Comparison of ENCODE assay signal across 8 cellular contexts in the genomic region with DNA sequence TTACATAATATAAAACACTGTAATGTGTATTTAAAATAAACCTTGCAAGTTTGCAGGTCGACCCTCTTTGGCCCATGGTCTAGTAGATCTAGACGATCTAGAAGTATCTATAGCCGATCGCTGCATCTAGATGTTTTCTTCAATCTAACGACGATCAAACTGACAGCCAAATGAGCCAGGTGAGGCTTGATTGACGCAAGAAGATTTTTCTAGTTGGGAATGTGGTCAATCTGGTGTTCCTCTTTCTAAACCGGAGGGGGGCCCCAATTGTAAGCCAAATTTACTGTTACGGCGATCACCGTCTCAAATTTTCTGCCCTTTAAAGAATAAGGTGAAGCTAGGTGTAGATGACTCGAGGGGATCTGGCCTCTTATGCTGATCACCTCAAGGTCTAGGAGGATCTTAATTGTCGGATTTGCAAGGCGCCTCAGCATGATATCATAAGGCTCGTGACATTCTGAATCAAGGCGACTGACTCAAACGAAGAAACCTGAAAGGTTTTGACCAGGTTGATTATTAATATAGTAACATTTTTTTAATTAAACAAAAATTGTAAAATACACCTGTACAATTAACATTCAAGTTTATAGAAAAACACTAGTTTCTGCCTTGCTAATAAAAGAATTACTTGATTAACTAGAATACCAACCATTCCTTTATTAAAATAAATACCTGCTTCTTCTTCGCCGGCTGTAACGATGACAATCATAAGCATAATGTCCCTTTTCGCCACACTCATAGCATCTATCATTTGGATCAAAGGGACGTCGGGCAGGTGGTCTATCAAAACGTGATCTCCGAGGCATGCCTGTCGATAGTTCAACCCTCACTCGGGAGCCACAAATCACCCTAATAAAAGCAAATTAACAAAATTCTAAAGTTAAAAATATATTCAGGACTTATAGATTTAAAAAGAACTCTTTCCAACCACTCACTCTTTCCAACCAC. TPM values are rescaled to one million over a fixed set of nuclear protein-coding genes. Genes with fewer than 3 reads are reported as not detected.
DNase-seq lines count a peak whose midpoint lies in the region; ATAC-seq, FAIRE-seq and TF ChIP-seq lines count a peak whose summit lies in the region.

No MANE protein-coding gene starts in this region.

- no peaks in the 10 kb centered on the region for H3K9me3 Mint-ChIP-seq in activated naive CD4-positive, alpha-beta T cell treated with anti-CD3 and anti-CD28 coated beads, Interleukin-2, amount 50 U/mL, for 24 hours
- H3K9me3 Mint-ChIP-seq in activated naive CD8-positive, alpha-beta T cell treated with anti-CD3 and anti-CD28 coated beads for 36 hours: peaks cover 3% of the 10 kb centered on the region
- no peaks in the 10 kb centered on the region for H3K9me3 Mint-ChIP-seq in type B pancreatic cell

- TF ChIP-seq RAD21 in HepG2 (CRISPR knock-in tag; IDR thresholded peaks at IDR 0.05): no peak

- no peaks in the 10 kb centered on the region for H3K27me3 Mint-ChIP-seq in activated naive CD4-positive, alpha-beta T cell treated with anti-CD3 and anti-CD28 coated beads, Interleukin-2, amount 50 U/mL, for 24 hours
- H3K27me3 Mint-ChIP-seq in activated naive CD8-positive, alpha-beta T cell treated with anti-CD3 and anti-CD28 coated beads for 36 hours: peaks cover 11% of the 10 kb centered on the region
- H3K27me3 Mint-ChIP-seq in type B pancreatic cell: peaks cover 4% of the 10 kb centered on the region

- peaks cover 61% of the 10 kb centered on the region for H4K20me1 ChIP-seq in HepG2 (ENCODE audit: insufficient read depth, low read length)

- H3K27ac Mint-ChIP-seq in activated naive CD4-positive, alpha-beta T cell treated with anti-CD3 and anti-CD28 coated beads, Interleukin-2, amount 50 U/mL, for 24 hours: peak overlapping the region; percentile 93
- H3K27ac Mint-ChIP-seq in activated naive CD8-positive, alpha-beta T cell treated with anti-CD3 and anti-CD28 coated beads for 36 hours: peak overlapping the region; percentile 100
- peak overlapping the region; percentile 58 for H3K27ac Mint-ChIP-seq in type B pancreatic cell

- H3K36me3 Mint-ChIP-seq in activated naive CD4-positive, alpha-beta T cell treated with anti-CD3 and anti-CD28 coated beads, Interleukin-2, amount 50 U/mL, for 24 hours: peaks cover 53% of the 10 kb centered on the region
- H3K36me3 Mint-ChIP-seq in activated naive CD8-positive, alpha-beta T cell treated with anti-CD3 and anti-CD28 coated beads for 36 hours: peaks cover 68% of the 10 kb centered on the region
- peaks cover 61% of the 10 kb centered on the region for H3K36me3 Mint-ChIP-seq in type B pancreatic cell

- peak overlapping the region; percentile 13 for H2AFZ ChIP-seq in HepG2 (ENCODE audit: low read length)

- 82% methylated on average over 27 of the region's 27 CpGs for WGBS in HepG2 (ENCODE audit: low lambda C conversion rate)

- TF ChIP-seq CTCF in HepG2 (CRISPR knock-in tag; IDR thresholded peaks at IDR 0.05) (no peak), type B pancreatic cell (conservative IDR thresholded peaks at IDR 0.05) (no peak)

- TF ChIP-seq EP300 in HepG2 (IDR thresholded peaks at IDR 0.05; ENCODE audit: low read depth in 2 of 2, low read length in 2 of 2) (no peak), HepG2 (CRISPR knock-in tag; IDR thresholded peaks at IDR 0.05; ENCODE audit: borderline replicate concordance) (no peak)

- FAIRE-seq in HepG2 (lab: Jason Lieb, UNC): no peak

- H3K4me1 Mint-ChIP-seq in activated naive CD4-positive, alpha-beta T cell treated with anti-CD3 and anti-CD28 coated beads, Interleukin-2, amount 50 U/mL, for 24 hours: peaks cover 70% of the 10 kb centered on the region
- peaks cover 65% of the 10 kb centered on the region for H3K4me1 Mint-ChIP-seq in activated naive CD8-positive, alpha-beta T cell treated with anti-CD3 and anti-CD28 coated beads for 36 hours
- H3K4me1 Mint-ChIP-seq in type B pancreatic cell (ENCODE audit: unreplicated experiment): peaks cover 41% of the 10 kb centered on the region

- H3K36me3 ChIP-seq in HepG2 (replicated peaks in 1 of 2; ENCODE audit: control insufficient read depth in 1 of 2, insufficient read depth in 2 of 2, low read length in 2 of 2): peaks cover 15 to 50% of the 10 kb centered on the region in 2 experiments

- intact Hi-C loops in HepG2 (cut with micrococcal nuclease; ENCODE audit: unreplicated experiment): loop anchor here (10.0 kb wide), 1 partner anchor 86 kb away; no protein-coding TSS in a partner anchor

- peaks cover 80% of the 10 kb centered on the region for H3K4me1 ChIP-seq in HepG2 (ENCODE audit: insufficient read depth, low read length)

- BruUV-seq in HepG2 (replicated peaks; lab: Mats Ljungman, UMichigan): no TSS peak

- peak overlapping the region; percentile 97 for H3K4me3 Mint-ChIP-seq in activated naive CD4-positive, alpha-beta T cell treated with anti-CD3 and anti-CD28 coated beads, Interleukin-2, amount 50 U/mL, for 24 hours
- peak overlapping the region; percentile 99 for H3K4me3 Mint-ChIP-seq in activated naive CD8-positive, alpha-beta T cell treated with anti-CD3 and anti-CD28 coated beads for 36 hours
- peak overlapping the region; percentile 100 for H3K4me3 Mint-ChIP-seq in type B pancreatic cell

- H3K79me2 ChIP-seq in HepG2 (ENCODE audit: insufficient read depth, low read length): peaks cover 67% of the 10 kb centered on the region

- DNase-seq in activated naive CD4-positive, alpha-beta T cell (lab: John Stamatoyannopoulos, UW): no peak
- no peak for DNase-seq in activated naive CD8-positive, alpha-beta T cell treated with anti-CD3 and anti-CD28 coated beads for 36 hours
- DNase-seq in HepG2 (ENCODE audit: low spot score): no peak
- DNase-seq in type B pancreatic cell (ENCODE audit: extremely low spot score, unreplicated experiment): no peak

- POLR2A ChIA-PET in HepG2 (lab: Yijun Ruan, JAX): interaction anchor here (0.6 to 1.9 kb wide), 2 partner anchors 11 to 17 kb away, joined by 3 to 6 read pairs; no protein-coding TSS in a partner anchor

- in situ Hi-C loops in HepG2 (cut with HindIII; ENCODE audit: extremely low pct_ligation_motif_present, low pct_unique_long_range_greater_than_20kb): loop anchor here (25.0 kb wide), 1 partner anchor 437 kb away; no protein-coding TSS in a partner anchor

- peak overlapping the region; percentile 83 to 94 (median 85) for H3K4me3 ChIP-seq in HepG2 (replicated peaks in 1 of 3; ENCODE audit: insufficient read depth in 1 of 3, low read depth in 2 of 3, low read length in 3 of 3)

- ATAC-seq in HepG2 (no peak), HG02571 (IDR thresholded peaks at IDR 0.05; ENCODE audit: unreplicated experiment) (no peak), GM18868 (IDR thresholded peaks at IDR 0.05; ENCODE audit: unreplicated experiment) (no peak), HG03460 (IDR thresholded peaks at IDR 0.05; ENCODE audit: unreplicated experiment) (no peak)

- no peaks in the 10 kb centered on the region for H3K9me3 ChIP-seq in HepG2 (ENCODE audit: low read length)

- H3K27ac ChIP-seq in HepG2 (ENCODE audit: extremely low read length, insufficient read depth, low read length): no peak overlapping the region

- no peaks in the 10 kb centered on the region; a peak in 1 of 5 replicates for H3K27me3 ChIP-seq in HepG2 (ENCODE audit: control insufficient read depth in 1 of 2, insufficient read depth in 2 of 2, low read length in 2 of 2)

- no peak for TF ChIP-seq POLR2A in HepG2 (IDR thresholded peaks at IDR 0.05; ENCODE audit: insufficient read depth in 1 of 2, low read depth in 2 of 2, low read length in 2 of 2)

- peak overlapping the region; percentile 86 for H3K4me2 ChIP-seq in HepG2 (ENCODE audit: low read depth, low read length)

- peak overlapping the region; percentile 96 for H3K9ac ChIP-seq in HepG2 (ENCODE audit: insufficient read depth, low read depth, low read length)

- CTCF ChIA-PET in HepG2 (lab: Yijun Ruan, JAX; ENCODE audit: low intra/inter-chr PET ratio, low total read pairs): no interaction called here

RNA-seq across cellular contexts. Expression of gene SRSF7, which starts 2.0 kb away (rescaled TPM):
- 100 to 1,000 TPM; 381 to 392 TPM for total RNA-seq in activated naive CD8-positive, alpha-beta T cell treated with anti-CD3 and anti-CD28 coated beads for 36 hours
- 275 and 377 TPM in 2 replicates for total RNA-seq in HepG2 (2016; rRNA removed; fragmentation: Illumina TruSeq; extraction: Trizol)
- total RNA-seq in HepG2 (2016; cell fraction: cytosol; rRNA removed; fragmentation: Illumina TruSeq; extraction: Trizol; ENCODE audit: low read depth): 67.2 and 80.5 TPM in 2 replicates
- 285 and 392 TPM in 2 replicates for total RNA-seq in HepG2 (2016; cell fraction: insoluble cytoplasmic fraction; rRNA removed; fragmentation: Illumina TruSeq; extraction: Trizol)
- total RNA-seq in HepG2 (2016; cell fraction: membrane; rRNA removed; fragmentation: Illumina TruSeq; extraction: Trizol): 77.6 and 84.5 TPM in 2 replicates
- total RNA-seq in HepG2 (2016; cell fraction: nucleus; rRNA removed; fragmentation: Illumina TruSeq; extraction: Trizol): 186 and 191 TPM in 2 replicates
- polyA plus RNA-seq in HepG2 (2011; rRNA removed): 154 and 172 TPM in 2 replicates
- 76.4 and 98.0 TPM in 2 replicates for polyA plus RNA-seq in HepG2 (2011; cell fraction: cytosol; rRNA removed)
- polyA plus RNA-seq in HepG2 (2011; cell fraction: nucleus; rRNA removed): 231 and 316 TPM in 2 replicates
- polyA plus RNA-seq in HepG2 (2012): 106 and 123 TPM in 2 replicates
- 48.7 and 55.5 TPM in 2 replicates for polyA plus RNA-seq in HepG2 (2016; cell fraction: cytosol; fragmentation: Illumina TruSeq; extraction: Trizol; ENCODE audit: low read depth)
- 378 and 417 TPM in 2 replicates for polyA plus RNA-seq in HepG2 (2016; cell fraction: insoluble cytoplasmic fraction; fragmentation: Illumina TruSeq; extraction: Trizol; ENCODE audit: low read depth)
- 45.0 and 50.4 TPM in 2 replicates for polyA plus RNA-seq in HepG2 (2016; cell fraction: membrane; fragmentation: Illumina TruSeq; extraction: Trizol; ENCODE audit: low read depth)
- 359 and 362 TPM in 2 replicates for polyA plus RNA-seq in HepG2 (2016; cell fraction: nucleus; fragmentation: Illumina TruSeq; extraction: Trizol; ENCODE audit: insufficient read depth, low read depth)
- polyA minus RNA-seq in HepG2 (2011; rRNA and poly(A)+ RNA removed; ENCODE audit: low replicate concordance): 67.1 and 233 TPM in 2 replicates
- 41.8 and 45.7 TPM in 2 replicates for polyA minus RNA-seq in HepG2 (2011; cell fraction: cytosol; rRNA and poly(A)+ RNA removed)
- polyA minus RNA-seq in HepG2 (2011; cell fraction: nucleus; rRNA and poly(A)+ RNA removed): 175 and 230 TPM in 2 replicates
- total RNA-seq in type B pancreatic cell (ENCODE audit: low replicate concordance): 176 and 248 TPM in 2 replicates

RNA-seq across cellular contexts. Expression of gene GEMIN6, which starts 28.9 kb away (rescaled TPM):
- total RNA-seq in activated naive CD8-positive, alpha-beta T cell treated with anti-CD3 and anti-CD28 coated beads for 36 hours: 10 to 100 TPM; 38.6 to 43.3 TPM
- total RNA-seq in HepG2 (2016; rRNA removed; fragmentation: Illumina TruSeq; extraction: Trizol) (43.2 and 62.7 TPM in 2 replicates), type B pancreatic cell (ENCODE audit: low replicate concordance) (16.2 and 19.9 TPM in 2 replicates)
- 12.7 and 14.8 TPM in 2 replicates for total RNA-seq in HepG2 (2016; cell fraction: cytosol; rRNA removed; fragmentation: Illumina TruSeq; extraction: Trizol; ENCODE audit: low read depth)
- 46.9 and 68.8 TPM in 2 replicates for total RNA-seq in HepG2 (2016; cell fraction: insoluble cytoplasmic fraction; rRNA removed; fragmentation: Illumina TruSeq; extraction: Trizol)
- total RNA-seq in HepG2 (2016; cell fraction: membrane; rRNA removed; fragmentation: Illumina TruSeq; extraction: Trizol): 27.5 and 31.0 TPM in 2 replicates
- total RNA-seq in HepG2 (2016; cell fraction: nucleus; rRNA removed; fragmentation: Illumina TruSeq; extraction: Trizol): 11.9 and 15.9 TPM in 2 replicates
- polyA plus RNA-seq in HepG2 (2011; rRNA removed): 13.0 and 14.4 TPM in 2 replicates
- polyA plus RNA-seq in HepG2 (2011; cell fraction: cytosol; rRNA removed): 7.9 and 12.4 TPM in 2 replicates
- 1.6 and 3.7 TPM in 2 replicates for polyA plus RNA-seq in HepG2 (2011; cell fraction: nucleus; rRNA removed)
- 15.2 and 30.2 TPM in 2 replicates for polyA plus RNA-seq in HepG2 (2012)
- polyA plus RNA-seq in HepG2 (2016; cell fraction: cytosol; fragmentation: Illumina TruSeq; extraction: Trizol; ENCODE audit: low read depth): 12.3 and 13.5 TPM in 2 replicates
- 58.6 and 61.6 TPM in 2 replicates for polyA plus RNA-seq in HepG2 (2016; cell fraction: insoluble cytoplasmic fraction; fragmentation: Illumina TruSeq; extraction: Trizol; ENCODE audit: low read depth)
- 18.4 and 19.5 TPM in 2 replicates for polyA plus RNA-seq in HepG2 (2016; cell fraction: membrane; fragmentation: Illumina TruSeq; extraction: Trizol; ENCODE audit: low read depth)
- polyA plus RNA-seq in HepG2 (2016; cell fraction: nucleus; fragmentation: Illumina TruSeq; extraction: Trizol; ENCODE audit: insufficient read depth, low read depth): 23.2 and 25.7 TPM in 2 replicates
- 2.1 and 7.0 TPM in 2 replicates for polyA minus RNA-seq in HepG2 (2011; rRNA and poly(A)+ RNA removed; ENCODE audit: low replicate concordance)
- 6.2 and 8.2 TPM in 2 replicates for polyA minus RNA-seq in HepG2 (2011; cell fraction: cytosol; rRNA and poly(A)+ RNA removed)
- 1.7 and 2.9 TPM in 2 replicates for polyA minus RNA-seq in HepG2 (2011; cell fraction: nucleus; rRNA and poly(A)+ RNA removed)
